In genomic region chr14:35297677-35298076, GRCh38 we compare ENCODE assay signal across 20 cellular contexts. TPM values are rescaled to one million over a fixed set of nuclear protein-coding genes. Genes with fewer than 3 reads are reported as not detected.
DNase-seq lines count a peak whose midpoint lies in the region; ATAC-seq and TF ChIP-seq lines count a peak whose summit lies in the region.
"Had no signal": no experiment of that assay in that cellular context is flagged by ENCODE, and none has a peak within 500 bp of the region (broad histone marks: within the 10 kb centered on the region; RNA-seq: fewer than 3 reads in every experiment).

No MANE protein-coding gene starts in this region.

- no peak overlapping the region for H3K4me3 ChIP-seq in thyroid gland (replicated peaks in 1 of 3)
- H3K4me3 ChIP-seq: coronary artery, sigmoid colon, tibial artery had no signal

- intact Hi-C loops in CD14-positive monocyte (cut with micrococcal nuclease) (loop anchor here in 1 of 2 donors (10.0 kb wide), 1 partner anchor 173 kb away; the partner anchor contains the start of genes PPP2R3C and PRORP), thyroid gland (cut with DNase I) (no loop called here)
- intact Hi-C loops in CD4-positive, alpha-beta T cell (cut with DNase I, micrococcal nuclease): loop anchor here in 1 of 2 experiments (5.0 kb wide), 1 partner anchor 65 kb away; no protein-coding TSS in a partner anchor

- POLR2A ChIA-PET in CD4-positive, alpha-beta T cell (lab: Charles Lee): no interaction called here
- POLR2A ChIA-PET in WTC11 (lab: Charles Lee): no interaction called here

- H3K9me3 ChIP-seq in CD4-positive, alpha-beta T cell (ENCODE audit: control insufficient read depth, low read length): no peaks in the 10 kb centered on the region
- no peaks in the 10 kb centered on the region for H3K9me3 ChIP-seq in thyroid gland
- H3K9me3 ChIP-seq: sigmoid colon, tibial artery had no signal

- no peak overlapping the region for H3K27ac ChIP-seq in CD4-positive, alpha-beta T cell (ENCODE audit: low read depth, low read length)
- no peak overlapping the region for H3K27ac ChIP-seq in thyroid gland
- H3K27ac ChIP-seq: brain microvascular endothelial cell, parathyroid adenoma, tibial artery had no signal

- H3K27me3 Mint-ChIP-seq in CD14-positive monocyte (ENCODE audit: low read depth in 3 of 3): no peaks in the 10 kb centered on the region
- no peaks in the 10 kb centered on the region for H3K27me3 Mint-ChIP-seq in CD4-positive, alpha-beta T cell
- H3K27me3 Mint-ChIP-seq in WTC11 (ENCODE audit: low read depth): no peaks in the 10 kb centered on the region
- no peaks in the 10 kb centered on the region for H3K27me3 Mint-ChIP-seq in mesothelial cell of epicardium (ENCODE audit: low read depth)
- H3K27me3 Mint-ChIP-seq: activated CD4-positive, alpha-beta T cell treated with anti-CD3 and anti-CD28 coated beads, Interleukin-2, amount 10 ng/mL, durations not matched to agents 7 days and 5 days had no signal

- TF ChIP-seq CTCF in CD14-positive monocyte (IDR thresholded peaks at IDR 0.05): no peak
- no peak for TF ChIP-seq CTCF in CD4-positive, alpha-beta T cell (IDR thresholded peaks at IDR 0.05)
- TF ChIP-seq CTCF in WTC11 (IDR thresholded peaks at IDR 0.05): no peak
- TF ChIP-seq CTCF in mesothelial cell of epicardium (IDR thresholded peaks at IDR 0.05; ENCODE audit: unreplicated experiment): no peak
- TF ChIP-seq CTCF in thyroid gland (IDR thresholded peaks at IDR 0.05): no peak

- H3K4me1 ChIP-seq in thyroid gland: peaks cover 18 to 27% of the 10 kb centered on the region in 2 donors

- no peak for ATAC-seq in CD4-positive, alpha-beta T cell (ENCODE audit: poor library complexity)
- no peak for ATAC-seq in WTC11
- no peak for ATAC-seq in HG02885 (IDR thresholded peaks at IDR 0.05; ENCODE audit: poor library complexity, unreplicated experiment)
- ATAC-seq in GM18505 (IDR thresholded peaks at IDR 0.05; ENCODE audit: unreplicated experiment): no peak
- ATAC-seq: HCT116, left colon had no signal

- H3K36me3 ChIP-seq in thyroid gland: no peaks in the 10 kb centered on the region
- H3K36me3 ChIP-seq: sigmoid colon, tibial artery had no signal

- H3K36me3 Mint-ChIP-seq in CD14-positive monocyte (peaks cover 12 to 21% of the 10 kb centered on the region in 2 donors), WTC11 (peaks cover 4% of the 10 kb centered on the region; the same call in 1 of the 2 replicates), mesothelial cell of epicardium (peaks cover 7% of the 10 kb centered on the region)
- H3K36me3 Mint-ChIP-seq in CD4-positive, alpha-beta T cell (ENCODE audit: low read depth): peaks cover 37% of the 10 kb centered on the region

- H3K4me3 Mint-ChIP-seq in CD14-positive monocyte (peak overlapping the region; percentile 24 to 35), WTC11 (no peak overlapping the region), mesothelial cell of epicardium (no peak overlapping the region)
- no peak overlapping the region for H3K4me3 Mint-ChIP-seq in CD4-positive, alpha-beta T cell
- H3K4me3 Mint-ChIP-seq: activated CD4-positive, alpha-beta T cell treated with anti-CD3 and anti-CD28 coated beads, Interleukin-2, amount 10 ng/mL, durations not matched to agents 7 days and 5 days; nephron had no signal

- WGBS in thyroid gland, 2 donors: 82 to 90% methylated on average over 2 of the region's 2 CpGs

- H3K4me1 Mint-ChIP-seq in CD14-positive monocyte (peaks cover 91% of the 10 kb centered on the region), WTC11 (peaks cover 23% of the 10 kb centered on the region), mesothelial cell of epicardium (peaks cover 36% of the 10 kb centered on the region)
- peaks cover 78% of the 10 kb centered on the region for H3K4me1 Mint-ChIP-seq in CD4-positive, alpha-beta T cell (ENCODE audit: low read depth)

- H3K27me3 ChIP-seq in CD4-positive, alpha-beta T cell (ENCODE audit: control insufficient read depth, insufficient read depth, low read length): no peaks in the 10 kb centered on the region
- no peaks in the 10 kb centered on the region for H3K27me3 ChIP-seq in thyroid gland
- H3K27me3 ChIP-seq: brain microvascular endothelial cell, sigmoid colon, tibial artery had no signal

- CTCF ChIA-PET in CD4-positive, alpha-beta T cell (lab: Charles Lee): no interaction called here
- CTCF ChIA-PET in WTC11 (lab: Charles Lee): no interaction called here

- TF ChIP-seq POLR2A in thyroid gland (IDR thresholded peaks at IDR 0.05) (no peak), GM18505 (IDR thresholded peaks at IDR 0.05; ENCODE audit: borderline replicate concordance, extremely low read depth, insufficient read depth, insufficient read length) (no peak)

- peak overlapping the region; percentile 89 to 97 (median 94) for H3K27ac Mint-ChIP-seq in CD14-positive monocyte
- peak overlapping the region; percentile 5 for H3K27ac Mint-ChIP-seq in CD4-positive, alpha-beta T cell
- H3K27ac Mint-ChIP-seq in WTC11: peak overlapping the region; percentile 82; the same call in 1 of the 2 replicates
- H3K27ac Mint-ChIP-seq in mesothelial cell of epicardium: peak overlapping the region; percentile 54
- H3K27ac Mint-ChIP-seq: activated CD4-positive, alpha-beta T cell treated with anti-CD3 and anti-CD28 coated beads, Interleukin-2, amount 10 ng/mL, durations not matched to agents 7 days and 5 days had no signal

- DNase-seq in CD14-positive monocyte (ENCODE audit: low spot score): no peak
- no peak for DNase-seq in CD4-positive, alpha-beta T cell
- DNase-seq in WTC11 (ENCODE audit: low spot score): no peak
- no peak for DNase-seq in mesothelial cell of epicardium (ENCODE audit: low spot score in 2 of 2, unreplicated experiment in 2 of 2)
- no peak for DNase-seq in thyroid gland
- DNase-seq: activated CD4-positive, alpha-beta T cell treated with anti-CD3 and anti-CD28 coated beads, Interleukin-2, amount 10 ng/mL, durations not matched to agents 7 days and 5 days; brain microvascular endothelial cell; left colon; MM.1S; NCI-H774; OCI-M1; SHP77 treated with DMSO at 0.1 percent for 48 hours; sigmoid colon; tibial artery had no signal

- H3K9me3 Mint-ChIP-seq in CD14-positive monocyte (no peaks in the 10 kb centered on the region), WTC11 (no peaks in the 10 kb centered on the region), mesothelial cell of epicardium (peaks cover 4% of the 10 kb centered on the region)
- H3K9me3 Mint-ChIP-seq in CD4-positive, alpha-beta T cell: no peaks in the 10 kb centered on the region
- H3K9me3 Mint-ChIP-seq: activated CD4-positive, alpha-beta T cell treated with anti-CD3 and anti-CD28 coated beads, Interleukin-2, amount 10 ng/mL, durations not matched to agents 7 days and 5 days; nephron had no signal

TF ChIP-seq in WTC11, 78 proteins besides CTCF, POLR2A, EP300 and RAD21 (continues in another document):
- TF ChIP-seq MYBL2 (CRISPR knock-in tag; IDR thresholded peaks at IDR 0.05) (no peak), RORB (CRISPR knock-in tag; IDR thresholded peaks at IDR 0.05) (no peak), FOXJ3 (CRISPR knock-in tag; IDR thresholded peaks at IDR 0.05; ENCODE audit: borderline replicate concordance) (no peak), CREB1 (CRISPR knock-in tag; IDR thresholded peaks at IDR 0.05) (no peak), FOXP1 (CRISPR knock-in tag; IDR thresholded peaks at IDR 0.05; ENCODE audit: borderline replicate concordance) (no peak), SP1 (CRISPR knock-in tag; conservative IDR thresholded peaks at IDR 0.05) (no peak), MAX (CRISPR knock-in tag; IDR thresholded peaks at IDR 0.05) (no peak), MLX (CRISPR knock-in tag; IDR thresholded peaks at IDR 0.05) (no peak), FOXK1 (CRISPR knock-in tag; IDR thresholded peaks at IDR 0.05) (no peak), ZNF232 (CRISPR knock-in tag; IDR thresholded peaks at IDR 0.05) (no peak), SMAD3 (CRISPR knock-in tag; IDR thresholded peaks at IDR 0.05; ENCODE audit: borderline replicate concordance) (no peak), AFF4 (CRISPR knock-in tag; IDR thresholded peaks at IDR 0.05; ENCODE audit: borderline replicate concordance) (no peak)

RNA-seq across cellular contexts. Expression of gene PSMA6, which starts 5.5 kb away (rescaled TPM):
- 100 to 1,000 TPM; 480 to 572 TPM for polyA plus RNA-seq in CD14-positive monocyte
- 10 to 100 TPM; 80.8 TPM for total RNA-seq in CD4-positive, alpha-beta T cell
- total RNA-seq in WTC11 (2021) (197 to 215 TPM (median 210 TPM) in 3 replicates), mesothelial cell of epicardium (155 to 156 TPM (median 156 TPM) in 3 replicates), thyroid gland (100 to 1,000 TPM; 107 to 157 (median 120) TPM)

Comparison
In these comparisons a context has a peak if more than half of its experiments do, and no peak if none do; other contexts are left out.
1. H3K27ac Mint-ChIP-seq: peak in every context shown above with its lines; median percentile 94 in CD14-positive monocyte; 82 in WTC11; 54 in mesothelial cell of epicardium; 5 in CD4-positive, alpha-beta T cell.
2. H3K4me3 Mint-ChIP-seq: peak in CD14-positive monocyte (2 of 2); none in CD4-positive, alpha-beta T cell (single experiment), WTC11 (single experiment) and mesothelial cell of epicardium (single experiment).